ENCODE assay signal across 8 cellular contexts in genomic region chr6:138765896-138766487, GRCh38. TPM values are rescaled to one million over a fixed set of nuclear protein-coding genes. Genes with fewer than 3 reads are reported as not detected.
DNase-seq lines count a peak whose midpoint lies in the region; ATAC-seq and TF ChIP-seq lines count a peak whose summit lies in the region.

No MANE protein-coding gene starts in this region.

- no peak for TF ChIP-seq POLR2A in esophagus muscularis mucosa (IDR thresholded peaks at IDR 0.05; ENCODE audit: low read depth)

- H2BK120ac ChIP-seq in trophoblast cell (ENCODE audit: insufficient read depth, low read length, poor library complexity) = no peak overlapping the region

- H3K4me1 ChIP-seq in Panc1 (ENCODE audit: control insufficient read depth, insufficient read depth, low read length) = no peaks in the 10 kb centered on the region
- no peaks in the 10 kb centered on the region for H3K4me1 ChIP-seq in esophagus muscularis mucosa
- no peaks in the 10 kb centered on the region for H3K4me1 ChIP-seq in trophoblast cell (ENCODE audit: control insufficient read depth in 1 of 2, insufficient read depth in 2 of 2, low read length in 2 of 2)

- no peak overlapping the region for H3K4me3 ChIP-seq in Panc1 (ENCODE audit: low read depth in 2 of 2, low read length in 2 of 2)
- H3K4me3 ChIP-seq in esophagus muscularis mucosa = no peak overlapping the region
- no peak overlapping the region for H3K4me3 ChIP-seq in trophoblast cell (ENCODE audit: low read depth, low read length)

- H2BK5ac ChIP-seq in trophoblast cell (ENCODE audit: low read depth, low read length, poor library complexity) = no peak overlapping the region

- H3K27me3 ChIP-seq in Panc1 (ENCODE audit: control insufficient read depth, insufficient read depth, low read length) (no peaks in the 10 kb centered on the region), esophagus muscularis mucosa (no peaks in the 10 kb centered on the region), trophoblast cell (ENCODE audit: insufficient read depth, low read length) (no peaks in the 10 kb centered on the region)

- H3K36me3 ChIP-seq in Panc1 (ENCODE audit: control insufficient read depth, insufficient read depth, low read length) (no peaks in the 10 kb centered on the region), esophagus muscularis mucosa (no peaks in the 10 kb centered on the region), trophoblast cell (ENCODE audit: control insufficient read depth in 1 of 2, insufficient read depth in 2 of 2, low read length in 2 of 2) (no peaks in the 10 kb centered on the region)

- no peak overlapping the region for H3K18ac ChIP-seq in trophoblast cell (ENCODE audit: low read length)

- ATAC-seq in Panc1 (no peak), GM18520 (IDR thresholded peaks at IDR 0.05; ENCODE audit: unreplicated experiment) (no peak)
- ATAC-seq in activated CD4-positive, alpha-beta T cell treated with anti-CD3 and anti-CD28 coated beads for 36 hours = no peak

- TF ChIP-seq CTCF in C4-2B (conservative IDR thresholded peaks at IDR 0.05) (peak; percentile 74), Panc1 (IDR thresholded peaks at IDR 0.05) (peak; percentile 70; the same call in 1 of the 2 replicates), esophagus muscularis mucosa (IDR thresholded peaks at IDR 0.05) (peak; percentile 74 to 76 (median 74))

- H3K4me2 ChIP-seq in trophoblast cell (ENCODE audit: low read length) = no peak overlapping the region

- H3K14ac ChIP-seq in trophoblast cell (ENCODE audit: low read length) = no peak overlapping the region

- no peaks in the 10 kb centered on the region for H3K36me3 Mint-ChIP-seq in activated CD4-positive, alpha-beta T cell treated with anti-CD3 and anti-CD28 coated beads for 36 hours (ENCODE audit: low read depth)
- H3K36me3 Mint-ChIP-seq in activated CD4-positive, alpha-beta memory T cell treated with anti-CD3 and anti-CD28 coated beads for 36 hours = no peaks in the 10 kb centered on the region

- H3K27ac ChIP-seq in C4-2B (no peak overlapping the region), Panc1 (ENCODE audit: low read length) (no peak overlapping the region), esophagus muscularis mucosa (replicated peaks in 1 of 4) (no peak overlapping the region), trophoblast cell (ENCODE audit: low read depth, low read length) (no peak overlapping the region)

- H3K27ac Mint-ChIP-seq in activated CD4-positive, alpha-beta T cell treated with anti-CD3 and anti-CD28 coated beads for 36 hours = no peak overlapping the region
- H3K27ac Mint-ChIP-seq in activated CD4-positive, alpha-beta memory T cell treated with anti-CD3 and anti-CD28 coated beads for 36 hours = no peak overlapping the region

- no peak for TF ChIP-seq EP300 in esophagus muscularis mucosa (IDR thresholded peaks at IDR 0.05)

- no peaks in the 10 kb centered on the region for H3K9me3 Mint-ChIP-seq in activated CD4-positive, alpha-beta T cell treated with anti-CD3 and anti-CD28 coated beads for 36 hours (ENCODE audit: low read depth)
- no peaks in the 10 kb centered on the region for H3K9me3 Mint-ChIP-seq in activated CD4-positive, alpha-beta memory T cell treated with anti-CD3 and anti-CD28 coated beads for 36 hours

- H2AFZ ChIP-seq in trophoblast cell (ENCODE audit: insufficient read depth, low read length, poor library complexity) = no peak overlapping the region

- H2BK12ac ChIP-seq in trophoblast cell (ENCODE audit: low read length) = no peak overlapping the region

- DNase-seq in HEK293T (ENCODE audit: extremely low spot score) (peak; percentile 31), Panc1 (ENCODE audit: low read depth, low spot score) (peak; percentile 22), esophagus muscularis mucosa (ENCODE audit: extremely low spot score) (no peak), trophoblast cell (peak; percentile 16 to 83)
- no peak for DNase-seq in activated CD4-positive, alpha-beta T cell treated with anti-CD3 and anti-CD28 coated beads for 36 hours
- DNase-seq in activated CD4-positive, alpha-beta memory T cell treated with anti-CD3 and anti-CD28 coated beads for 36 hours = no peak

- POLR2A ChIA-PET in HEK293T (lab: Yijun Ruan, JAX) = no interaction called here
- POLR2A ChIA-PET in Panc1 (lab: Charles Lee) = no interaction called here
- POLR2A ChIA-PET in activated CD4-positive, alpha-beta T cell treated with anti-CD3 and anti-CD28 coated beads for 36 hours (lab: Charles Lee) = no interaction called here
- POLR2A ChIA-PET in activated CD4-positive, alpha-beta memory T cell treated with anti-CD3 and anti-CD28 coated beads for 36 hours (lab: Charles Lee) = no interaction called here

- H3K4ac ChIP-seq in trophoblast cell (ENCODE audit: low read depth, low read length) = no peak overlapping the region

- H4K91ac ChIP-seq in trophoblast cell (ENCODE audit: low read depth, low read length) = no peak overlapping the region

- H3K23ac ChIP-seq in trophoblast cell (ENCODE audit: low read length) = no peak overlapping the region

- 88% methylated on average over 3 of the region's 3 CpGs for WGBS in esophagus muscularis mucosa
- no CpG with 5 or more reads among the region's 3 CpGs for WGBS in trophoblast cell (ENCODE audit: extremely low coverage, insufficient coverage, insufficient read length)

- H4K8ac ChIP-seq in trophoblast cell (ENCODE audit: low read depth, low read length) = no peak overlapping the region

- H4K12ac ChIP-seq in trophoblast cell (ENCODE audit: low read depth, low read length) = no peak overlapping the region

- no peaks in the 10 kb centered on the region for H3K9me3 ChIP-seq in Panc1 (ENCODE audit: control insufficient read depth, insufficient read depth, low read depth, low read length)
- no peaks in the 10 kb centered on the region for H3K9me3 ChIP-seq in esophagus muscularis mucosa
- no peaks in the 10 kb centered on the region for H3K9me3 ChIP-seq in trophoblast cell (ENCODE audit: insufficient read depth, low read depth, low read length)

- no peaks in the 10 kb centered on the region for H3K27me3 Mint-ChIP-seq in activated CD4-positive, alpha-beta T cell treated with anti-CD3 and anti-CD28 coated beads for 36 hours
- H3K27me3 Mint-ChIP-seq in activated CD4-positive, alpha-beta memory T cell treated with anti-CD3 and anti-CD28 coated beads for 36 hours = no peaks in the 10 kb centered on the region

- in situ Hi-C loops in Panc1 (cut with HindIII; ENCODE audit: low pct_unique_long_range_greater_than_20kb, low sequenced_read_pairs) = no loop called here

- peaks cover 14% of the 10 kb centered on the region for H3K4me1 Mint-ChIP-seq in activated CD4-positive, alpha-beta T cell treated with anti-CD3 and anti-CD28 coated beads for 36 hours
- H3K4me1 Mint-ChIP-seq in activated CD4-positive, alpha-beta memory T cell treated with anti-CD3 and anti-CD28 coated beads for 36 hours (ENCODE audit: low read depth) = peaks cover 9% of the 10 kb centered on the region

- no peak overlapping the region for H3K4me3 Mint-ChIP-seq in activated CD4-positive, alpha-beta T cell treated with anti-CD3 and anti-CD28 coated beads for 36 hours
- no peak overlapping the region for H3K4me3 Mint-ChIP-seq in activated CD4-positive, alpha-beta memory T cell treated with anti-CD3 and anti-CD28 coated beads for 36 hours

- CTCF ChIA-PET in HEK293T (lab: Yijun Ruan, JAX) = interaction anchor here (0.6 to 1.7 kb wide), 5 partner anchors 74 to 719 kb away, joined by 3 to 6 read pairs (median 4); no protein-coding TSS in a partner anchor
- CTCF ChIA-PET in Panc1 (lab: Charles Lee) = interaction anchor here (0.7 to 1.2 kb wide), 3 partner anchors 74 to 343 kb away, joined by 3 to 5 read pairs (median 3); no protein-coding TSS in a partner anchor
- CTCF ChIA-PET in activated CD4-positive, alpha-beta T cell treated with anti-CD3 and anti-CD28 coated beads for 36 hours (lab: Charles Lee) = interaction anchor here (0.6 to 5.9 kb wide), 23 partner anchors 13 to 1011 kb away, joined by 3 to 60 read pairs (median 4); no protein-coding TSS in a partner anchor
- CTCF ChIA-PET in activated CD4-positive, alpha-beta memory T cell treated with anti-CD3 and anti-CD28 coated beads for 36 hours (lab: Charles Lee) = interaction anchor here (0.5 to 11.0 kb wide), 20 partner anchors 16 to 757 kb away, joined by 3 to 227 read pairs (median 4); no protein-coding TSS in a partner anchor

- no peaks in the 10 kb centered on the region for H3K79me2 ChIP-seq in trophoblast cell (ENCODE audit: control insufficient read depth, insufficient read depth, low read length, poor library complexity)

- no peaks in the 10 kb centered on the region for H3K79me1 ChIP-seq in trophoblast cell (ENCODE audit: low read length)

- BruUV-seq in Panc1 (replicated peaks; lab: Mats Ljungman, UMichigan) = no TSS peak

- no peak overlapping the region for H3K9ac ChIP-seq in trophoblast cell (ENCODE audit: low read length)

- intact Hi-C loops in Panc1 (cut with micrococcal nuclease; ENCODE audit: unreplicated experiment) (loop anchor here (1.0 to 10.0 kb wide), 4 partner anchors 75 to 651 kb away; no protein-coding TSS in a partner anchor), esophagus muscularis mucosa (cut with DNase I) (loop anchor here (1.0 to 10.0 kb wide), 4 partner anchors 74 to 761 kb away; no protein-coding TSS in a partner anchor)
- intact Hi-C loops in activated CD4-positive, alpha-beta T cell treated with anti-CD3 and anti-CD28 coated beads for 36 hours (cut with DNase I, micrococcal nuclease) = loop anchor here (1.0 to 10.0 kb wide), 6 partner anchors 74 to 651 kb away; no protein-coding TSS in a partner anchor
- intact Hi-C loops in activated CD4-positive, alpha-beta memory T cell treated with anti-CD3 and anti-CD28 coated beads for 36 hours (cut with micrococcal nuclease) = loop anchor here (1.0 to 2.0 kb wide), 4 partner anchors 74 to 649 kb away; no protein-coding TSS in a partner anchor

- H2AK5ac ChIP-seq in trophoblast cell (ENCODE audit: low read length) = no peak overlapping the region

TF ChIP-seq in HEK293T, 16 proteins besides CTCF, POLR2A, EP300 and RAD21 (continues in another document):
- TF ChIP-seq FOXM1 (IDR thresholded peaks at IDR 0.05; ENCODE audit: borderline replicate concordance) = no peak
- TF ChIP-seq FOXK2 (IDR thresholded peaks at IDR 0.05) = no peak

RNA-seq across cellular contexts. Expression of gene CCDC28A, which starts 7.6 kb away (rescaled TPM):
- total RNA-seq in Panc1 (2021; ENCODE audit: unreplicated experiment) = 4.7 TPM
- polyA plus RNA-seq in Panc1 (2012; ENCODE audit: insufficient read length) = 5.0 TPM
- total RNA-seq in esophagus muscularis mucosa = 10 to 100 TPM; 18.3 to 26.0 (median 22.1) TPM
- 14.5 and 15.0 TPM in 2 replicates for polyA plus RNA-seq in trophoblast cell (2013)
- total RNA-seq in activated CD4-positive, alpha-beta T cell treated with anti-CD3 and anti-CD28 coated beads for 36 hours = 10 to 100 TPM; 14.8 to 16.8 TPM
- 10 to 100 TPM; 17.9 to 18.8 TPM for total RNA-seq in activated CD4-positive, alpha-beta memory T cell treated with anti-CD3 and anti-CD28 coated beads for 36 hours

RNA-seq across cellular contexts. Expression of gene ECT2L, which starts 29.9 kb away (rescaled TPM):
- total RNA-seq in Panc1 (2021; ENCODE audit: unreplicated experiment) (not detected), esophagus muscularis mucosa (under 1 TPM; 0.17 to 0.42 (median 0.21) TPM)
- polyA plus RNA-seq in Panc1 (2012; ENCODE audit: insufficient read length) = not detected
- polyA plus RNA-seq in trophoblast cell (2013) = 0.03 and 0.08 TPM in 2 replicates
- not detected for total RNA-seq in activated CD4-positive, alpha-beta T cell treated with anti-CD3 and anti-CD28 coated beads for 36 hours
- total RNA-seq in activated CD4-positive, alpha-beta memory T cell treated with anti-CD3 and anti-CD28 coated beads for 36 hours = not detected

Comparison
In these comparisons a context has a peak if more than half of its experiments do, and no peak if none do; other contexts are left out.
1. DNase-seq: peak in HEK293T (single experiment), Panc1 (single experiment) and trophoblast cell (2 of 2); none in esophagus muscularis mucosa (single experiment), activated CD4-positive, alpha-beta T cell treated with anti-CD3 and anti-CD28 coated beads for 36 hours (single experiment) and activated CD4-positive, alpha-beta memory T cell treated with anti-CD3 and anti-CD28 coated beads for 36 hours (single experiment).
2. Peak in every context shown above with its lines, with median percentiles within 50 percentile points of each other: CTCF ChIP-seq.